Comparison of ENCODE assay signal across 1 cellular context in genomic region chr15:89070197-89071124, GRCh38.
A peak's percentile ranks its signal among the peaks of the same experiment; 100 is the strongest.
TF ChIP-seq lines count a peak whose summit lies in the region.

No MANE protein-coding gene starts in this region.

TF ChIP-seq in HepG2, 621 proteins besides CTCF, POLR2A, EP300 and RAD21 (continued from another document and continues in another):
- no peak for TF ChIP-seq ZNF280D (CRISPR knock-in tag; IDR thresholded peaks at IDR 0.05)
- no peak for TF ChIP-seq ATF5 (CRISPR knock-in tag; IDR thresholded peaks at IDR 0.05; ENCODE audit: low read depth)
- no peak for TF ChIP-seq RFX1 (IDR thresholded peaks at IDR 0.05)
- no peak for TF ChIP-seq ZNF264 (CRISPR knock-in tag; IDR thresholded peaks at IDR 0.05)
- no peak for TF ChIP-seq E2F2 (CRISPR knock-in tag; IDR thresholded peaks at IDR 0.05; ENCODE audit: borderline replicate concordance)
- peak; percentile 52 for TF ChIP-seq FOXA3 (CRISPR knock-in tag; IDR thresholded peaks at IDR 0.05)
- TF ChIP-seq TARDBP (CRISPR knock-in tag; IDR thresholded peaks at IDR 0.05): no peak
- no peak for TF ChIP-seq ZBTB40 (IDR thresholded peaks at IDR 0.05)
- no peak for TF ChIP-seq ZBTB40 (CRISPR knock-in tag; IDR thresholded peaks at IDR 0.05)
- TF ChIP-seq KDM5B (CRISPR knock-in tag; IDR thresholded peaks at IDR 0.05; ENCODE audit: borderline replicate concordance): no peak
- no peak for TF ChIP-seq KIAA2018 (CRISPR knock-in tag; IDR thresholded peaks at IDR 0.05; ENCODE audit: borderline replicate concordance)
- no peak for TF ChIP-seq ZNF468 (CRISPR knock-in tag; IDR thresholded peaks at IDR 0.05)
- TF ChIP-seq ATF3 (CRISPR knock-in tag; IDR thresholded peaks at IDR 0.05): peak; percentile 69
- TF ChIP-seq ZNF512B (CRISPR knock-in tag; IDR thresholded peaks at IDR 0.05; ENCODE audit: borderline replicate concordance): no peak
- no peak for TF ChIP-seq CEBPG (CRISPR knock-in tag; IDR thresholded peaks at IDR 0.05)
- no peak for TF ChIP-seq USF2 (IDR thresholded peaks at IDR 0.05; ENCODE audit: low read depth, low read length)
- peak; percentile 24; the same call in 1 of the 2 replicates for TF ChIP-seq USF2 (CRISPR knock-in tag; IDR thresholded peaks at IDR 0.05; ENCODE audit: borderline replicate concordance)
- no peak for TF ChIP-seq ZNF556 (CRISPR knock-in tag; IDR thresholded peaks at IDR 0.05; ENCODE audit: borderline replicate concordance)
- no peak for TF ChIP-seq FOXJ3 (CRISPR knock-in tag; IDR thresholded peaks at IDR 0.05; ENCODE audit: borderline replicate concordance)
